Comparison of ENCODE assay signal across 21 cellular contexts in genomic region chr7:118839544-118839943, GRCh38.
"Had no signal": no experiment of that assay in that cellular context is flagged by ENCODE, and none has a peak within 500 bp of the region (broad histone marks: within the 10 kb centered on the region; RNA-seq: fewer than 3 reads in every experiment).

No MANE protein-coding gene starts in this region.

- H3K36me3 ChIP-seq: left ventricle myocardium inferior, sigmoid colon, stomach, transverse colon, uterus had no signal

- H3K27me3 ChIP-seq: sigmoid colon, stomach, transverse colon, uterus had no signal

- ATAC-seq: activated CD8-positive, alpha-beta T cell treated with anti-CD3 and anti-CD28 coated beads, Interleukin-2, amount 10 ng/mL, durations not matched to agents 7 days and 5 days; activated naive CD8-positive, alpha-beta T cell treated with anti-CD3 and anti-CD28 coated beads, Interleukin-2, amount 50 U/mL, for 24 hours; natural killer cell treated with Interleukin-12 subunit alpha and Interleukin-12 subunit beta and Interleukin-15 and Interleukin-18, amount 100 ng/mL, for 72 hours; stimulated activated memory B cell treated with anti-CD40 and anti-IgM and Interleukin-4, amounts not matched to agents 10 μg/mL and 1 μg/mL and 100 μg/mL, for 72 hours had no signal

- DNase-seq: activated CD4-positive, alpha-beta T cell treated with anti-CD3 and anti-CD28 coated beads for 1 hour; activated CD4-positive, alpha-beta T cell treated with anti-CD3 and anti-CD28 coated beads, Interleukin-2, amount 50 U/mL, for 1 hour; activated CD8-positive, alpha-beta T cell treated with anti-CD3 and anti-CD28 coated beads, Interleukin-2, amount 10 ng/mL, durations not matched to agents 7 days and 5 days; activated gamma-delta T cell; activated naive CD4-positive, alpha-beta T cell treated with anti-CD3 and anti-CD28 coated beads, Interleukin-2, amount 50 U/mL, for 16 hours; activated naive CD8-positive, alpha-beta T cell treated with anti-CD3 and anti-CD28 coated beads, Interleukin-2, amount 50 U/mL, for 24 hours; anterior cingulate cortex; effector memory CD4-positive, alpha-beta T cell; head of caudate nucleus; hypothalamus; left ventricle myocardium inferior; midbrain; retina; sigmoid colon; stimulated activated CD4-positive, alpha-beta T cell treated with anti-CD3 and anti-CD28 coated beads, Interleukin-15, amount 100 ng/mL, for 24 hours; stomach; transverse colon; uterus had no signal

- H3K27ac ChIP-seq: left ventricle myocardium inferior, sigmoid colon, stomach, transverse colon, uterus had no signal

- H3K4me2 ChIP-seq: smooth muscle cell had no signal

- H3K9me3 ChIP-seq: sigmoid colon, stomach, transverse colon, uterus had no signal

- H3K4me1 ChIP-seq: left ventricle myocardium inferior, sigmoid colon, stomach, transverse colon, uterus had no signal

- H3K4me3 ChIP-seq: left ventricle myocardium inferior, sigmoid colon, smooth muscle cell, stomach, transverse colon, uterus had no signal
